Comparison of ENCODE assay signal across 8 cellular contexts in genomic region chr10:30433779-30434272, GRCh38. TPM values are rescaled to one million over a fixed set of nuclear protein-coding genes. Genes with fewer than 3 reads are reported as not detected.
A peak's percentile ranks its signal among the peaks of the same experiment; 100 is the strongest.
DNase-seq lines count a peak whose midpoint lies in the region; ATAC-seq and TF ChIP-seq lines count a peak whose summit lies in the region.

Gene MAP3K8, plus strand, starts transcription at chr10:30434184. Its CDS starts 4,755 bp downstream, at chr10:30438939.

- peak within 1 kb of the TSS; percentile 79 for H3K27ac Mint-ChIP-seq in T-helper 2 cell treated with Interferon-gamma antibody and Interleukin-4, amounts not matched to agents 5 μg/mL and 100 μg/mL, for 36 hours

- intact Hi-C loops in right cardiac atrium (cut with DNase I) = loop anchor here in 1 of 4 donors (5.0 kb wide), 1 partner anchor 103 kb away; no protein-coding TSS in a partner anchor
- intact Hi-C loops in uterus (cut with DNase I; ENCODE audit: low total_unique reads) = no loop called here

- TF ChIP-seq CTCF in uterus (IDR thresholded peaks at IDR 0.05) = peak in 1 of 4 experiments; percentile 13

- peak within 1 kb of the TSS; percentile 88 for H3K4me3 Mint-ChIP-seq in T-helper 2 cell treated with Interferon-gamma antibody and Interleukin-4, amounts not matched to agents 5 μg/mL and 100 μg/mL, for 36 hours

- H3K4me1 ChIP-seq in right cardiac atrium (ENCODE audit: control insufficient read depth, insufficient read depth, low read length) (peaks cover 7% of the 10 kb centered on the region), uterus (peaks cover 5% of the 10 kb centered on the region in 2 donors)

- peak; percentile 91 to 93 for ATAC-seq in right cardiac atrium

- peaks cover 15% of the 10 kb centered on the region for H3K27me3 Mint-ChIP-seq in T-helper 2 cell treated with Interferon-gamma antibody and Interleukin-4, amounts not matched to agents 5 μg/mL and 100 μg/mL, for 36 hours (ENCODE audit: low read depth)

- peaks cover 14% of the 10 kb centered on the region for H3K36me3 Mint-ChIP-seq in T-helper 2 cell treated with Interferon-gamma antibody and Interleukin-4, amounts not matched to agents 5 μg/mL and 100 μg/mL, for 36 hours (ENCODE audit: low read depth)

- no peaks in the 10 kb centered on the region for H3K9me3 Mint-ChIP-seq in T-helper 2 cell treated with Interferon-gamma antibody and Interleukin-4, amounts not matched to agents 5 μg/mL and 100 μg/mL, for 36 hours

- no peaks in the 10 kb centered on the region for H3K9me3 ChIP-seq in right cardiac atrium (ENCODE audit: control insufficient read depth, low read length)
- no peaks in the 10 kb centered on the region for H3K9me3 ChIP-seq in uterus

- H3K4me1 Mint-ChIP-seq in T-helper 2 cell treated with Interferon-gamma antibody and Interleukin-4, amounts not matched to agents 5 μg/mL and 100 μg/mL, for 36 hours (ENCODE audit: low read depth) = peaks cover 61% of the 10 kb centered on the region

- peak within 1 kb of the TSS; percentile 97 for H3K4me3 ChIP-seq in GM08714 (ENCODE audit: low read length)
- H3K4me3 ChIP-seq in right cardiac atrium (ENCODE audit: low read length) = peak within 1 kb of the TSS; percentile 70
- H3K4me3 ChIP-seq in uterus = peak within 1 kb of the TSS; percentile 68 to 84

- under 1% methylated on average over 53 of the region's 53 CpGs for WGBS in right cardiac atrium

- peak within 1 kb of the TSS; percentile 73 for H3K27ac ChIP-seq in angular gyrus (ENCODE audit: low read depth, low read length)
- peak within 1 kb of the TSS; percentile 94 for H3K27ac ChIP-seq in right cardiac atrium (ENCODE audit: low read length)
- peak within 1 kb of the TSS; percentile 97 to 99 for H3K27ac ChIP-seq in uterus

- no peaks in the 10 kb centered on the region for H3K36me3 ChIP-seq in uterus

- no peaks in the 10 kb centered on the region for H3K27me3 ChIP-seq in right cardiac atrium (ENCODE audit: control insufficient read depth, insufficient read depth)
- H3K27me3 ChIP-seq in uterus = no peaks in the 10 kb centered on the region

- DNase-seq in H4 (ENCODE audit: low spot score) (peak; percentile 62), LoVo (ENCODE audit: low spot score) (peak; percentile 88), right cardiac atrium (peak; percentile 93 to 97 (median 97)), putamen (ENCODE audit: low spot score) (peak; percentile 85), uterus (peak; percentile 88 to 89)
- DNase-seq in T-helper 2 cell treated with Interferon-gamma antibody and Interleukin-4, amounts not matched to agents 5 μg/mL and 100 μg/mL, for 36 hours (ENCODE audit: low spot score) = peak; percentile 91

- TF ChIP-seq POLR2A in uterus (IDR thresholded peaks at IDR 0.05) = peak; percentile 70 to 72

RNA-seq across cellular contexts. Expression of gene MAP3K8, which starts in this region (rescaled TPM):
- 0.94 and 3.3 TPM in 2 replicates for total RNA-seq in H4 (2014; rRNA removed; shearing (Covaris generic))
- total RNA-seq in right cardiac atrium (10 to 100 TPM in 2 of 4 donors, 1 to 10 TPM in 2; 7.7 to 17.2 (median 9.6) TPM), uterus (10 to 100 TPM; 13.3 to 63.0 (median 24.4) TPM)
- polyA plus RNA-seq in right cardiac atrium = 6.5 TPM

Comparison
In these comparisons a context has a peak if more than half of its experiments do, and no peak if none do; other contexts are left out.
1. Peak in every context shown above with its lines: DNase-seq, ATAC-seq, H3K4me3 ChIP-seq and H3K27ac ChIP-seq.